ENCODE assay signal across 11 cellular contexts in genomic region chr3:155664922-155665695, GRCh38.
DNase-seq lines count a peak whose midpoint lies in the region; ATAC-seq and TF ChIP-seq lines count a peak whose summit lies in the region.
"Had no signal": no experiment of that assay in that cellular context is flagged by ENCODE, and none has a peak within 500 bp of the region (broad histone marks: within the 10 kb centered on the region; RNA-seq: fewer than 3 reads in every experiment).

No MANE protein-coding gene starts in this region.

- H3K27ac ChIP-seq in prostate gland, result peak overlapping the region; percentile 26 to 37

- no peak overlapping the region for H3K4me3 ChIP-seq in fibroblast of the aortic adventitia (ENCODE audit: low read depth, low read length)
- no peak overlapping the region for H3K4me3 ChIP-seq in prostate gland

- TF ChIP-seq POLR2A in prostate gland (IDR thresholded peaks at IDR 0.05), result no peak

- ATAC-seq in HG02763 (IDR thresholded peaks at IDR 0.05; ENCODE audit: unreplicated experiment), result no peak
- ATAC-seq: natural killer cell treated with Interleukin-12 subunit alpha and Interleukin-12 subunit beta and Interleukin-15 and Interleukin-18, amount 100 ng/mL, for 72 hours had no signal

- H3K9me3 ChIP-seq in prostate gland, result no peaks in the 10 kb centered on the region

- 36% methylated on average over 4 of the region's 4 CpGs for WGBS in prostate gland

- no peaks in the 10 kb centered on the region for H3K4me1 ChIP-seq in prostate gland (replicated peaks)

- DNase-seq in GM03348 (ENCODE audit: low spot score) (peak; percentile 84), RPMI7951 (ENCODE audit: low read depth) (peak; percentile 96), fibroblast of the aortic adventitia (ENCODE audit: low read depth) (peak; percentile 96), prostate gland (ENCODE audit: low spot score) (peak; percentile 47), NCI-H524 treated with DMSO at 0.1 percent for 48 hours (lab: John Stamatoyannopoulos, UW) (no peak), GM13977 (ENCODE audit: low spot score) (no peak), T-helper 9 cell (no peak)
- DNase-seq: activated naive CD8-positive, alpha-beta T cell treated with anti-CD3 and anti-CD28 coated beads, Interleukin-2, amount 10 ng/mL, durations not matched to agents 7 days and 5 days; NCI-H2107 had no signal

- intact Hi-C loops in prostate gland (cut with DNase I), result no loop called here

- in situ Hi-C loops in GM13977 (cut with MboI; ENCODE audit: low pct_unique_long_range_greater_than_20kb, low sequenced_read_pairs, unreplicated experiment), result no loop called here

- H3K36me3 ChIP-seq in prostate gland, result no peaks in the 10 kb centered on the region

- H3K27me3 ChIP-seq in prostate gland (replicated peaks; ENCODE audit: insufficient read depth), result no peaks in the 10 kb centered on the region

- TF ChIP-seq CTCF in fibroblast of the aortic adventitia (IDR thresholded peaks at IDR 0.05; ENCODE audit: insufficient read depth, low read length) (no peak), prostate gland (IDR thresholded peaks at IDR 0.05) (no peak), GM13977 (IDR thresholded peaks at IDR 0.05; ENCODE audit: extremely low read depth, insufficient read depth, missing control alignments) (no peak)

Comparison
In these comparisons a context has a peak if more than half of its experiments do, and no peak if none do; other contexts are left out.
1. DNase-seq: peak in GM03348 (single experiment), RPMI7951 (single experiment), fibroblast of the aortic adventitia (single experiment) and prostate gland (single experiment); none in NCI-H524 treated with DMSO at 0.1 percent for 48 hours (single experiment), GM13977 (single experiment) and T-helper 9 cell (single experiment).